In the genomic region with DNA sequence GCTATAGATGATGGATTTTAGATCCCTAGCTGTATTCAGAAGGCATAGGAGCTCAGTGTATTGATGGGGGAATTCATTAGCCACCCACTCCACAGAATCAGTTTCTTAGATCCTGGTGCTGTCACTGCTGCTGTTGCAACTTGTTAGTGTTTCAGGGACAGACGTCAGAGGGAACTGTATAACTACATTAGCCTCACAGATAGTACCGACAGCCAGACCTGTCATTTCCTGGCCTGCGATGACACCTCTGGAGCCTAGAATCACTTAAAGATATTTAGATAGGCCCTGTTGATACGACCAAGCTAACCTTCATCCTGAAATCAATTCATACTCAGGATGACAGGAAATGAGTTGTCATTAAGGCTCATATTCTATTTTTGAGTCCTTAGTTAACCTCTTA, we compare ENCODE assay signal across 30 cellular contexts.
"Had no signal": no experiment of that assay in that cellular context is flagged by ENCODE, and none has a peak within 500 bp of the region (broad histone marks: within the 10 kb centered on the region; RNA-seq: fewer than 3 reads in every experiment).

No MANE protein-coding gene starts in this region.

- H3K36me3 ChIP-seq: Peyer's patch, SJSA1, WERI-Rb-1 had no signal

- H3K9me3 ChIP-seq: Peyer's patch, SJSA1 had no signal

- ATAC-seq: activated CD8-positive, alpha-beta memory T cell treated with anti-CD3 and anti-CD28 coated beads, Interleukin-2, amount 10 ng/mL, durations not matched to agents 7 days and 5 days; activated naive CD8-positive, alpha-beta T cell treated with anti-CD3 and anti-CD28 coated beads, Interleukin-2, amount 50 U/mL, for 24 hours; PC-3 had no signal

- H3K27me3 ChIP-seq: Peyer's patch, SJSA1 had no signal

- DNase-seq: activated CD4-positive, alpha-beta memory T cell treated with anti-CD3 and anti-CD28 coated beads, Interleukin-2, amount 10 ng/mL, durations not matched to agents 7 days and 5 days; activated CD4-positive, alpha-beta T cell treated with anti-CD3 and anti-CD28 coated beads for 1 hour; activated CD4-positive, alpha-beta T cell treated with anti-CD3 and anti-CD28 coated beads for 48 hours; activated CD4-positive, CD25-positive, alpha-beta regulatory T cell; activated CD8-positive, alpha-beta memory T cell treated with anti-CD3 and anti-CD28 coated beads for 24 hours; activated CD8-positive, alpha-beta memory T cell treated with anti-CD3 and anti-CD28 coated beads, Interleukin-2, amount 10 ng/mL, durations not matched to agents 7 days and 5 days; activated CD8-positive, alpha-beta memory T cell treated with anti-CD3 and anti-CD28 coated beads, Interleukin-2, amount 50 U/mL, for 48 hours; activated effector memory CD4-positive, alpha-beta T cell treated with Interleukin-2 at 50 U/mL for 16 hours; activated naive CD4-positive, alpha-beta T cell treated with anti-CD3 and anti-CD28 coated beads, Interleukin-2, amount 10 ng/mL, durations not matched to agents 7 days and 5 days; activated naive CD8-positive, alpha-beta T cell treated with anti-CD3 and anti-CD28 coated beads, Interleukin-2, amount 50 U/mL, for 24 hours; activated T-cell treated with anti-CD3 and anti-CD28 coated beads, Interleukin-2, amount 50 U/mL, for 48 hours; anterior cingulate cortex; cerebellar nuclear complex; MM.1S; MV-4-11; NCI-H1092 treated with DMSO at 0.1 percent for 48 hours; NCI-H146; NCI-H187; NCI-H2029 treated with DMSO at 0.1 percent for 48 hours; NCI-H2107; NCI-H2171; NCI-H524 treated with DMSO at 0.1 percent for 48 hours; PC-3; Peyer's patch; RPMI8226; SHP77 treated with DMSO at 0.1 percent for 48 hours; T1000; WERI-Rb-1 had no signal

- H3K4me1 ChIP-seq: Peyer's patch, SJSA1 had no signal

- H3K27ac ChIP-seq: KMS-11, Peyer's patch, SJSA1, WERI-Rb-1 had no signal

- H3K4me2 ChIP-seq: KMS-11 had no signal

- H3K4me3 ChIP-seq: Peyer's patch, SJSA1 had no signal

- H3K9ac ChIP-seq: KMS-11 had no signal
